1 cellular context compared by ENCODE assay signal in the genomic region with DNA sequence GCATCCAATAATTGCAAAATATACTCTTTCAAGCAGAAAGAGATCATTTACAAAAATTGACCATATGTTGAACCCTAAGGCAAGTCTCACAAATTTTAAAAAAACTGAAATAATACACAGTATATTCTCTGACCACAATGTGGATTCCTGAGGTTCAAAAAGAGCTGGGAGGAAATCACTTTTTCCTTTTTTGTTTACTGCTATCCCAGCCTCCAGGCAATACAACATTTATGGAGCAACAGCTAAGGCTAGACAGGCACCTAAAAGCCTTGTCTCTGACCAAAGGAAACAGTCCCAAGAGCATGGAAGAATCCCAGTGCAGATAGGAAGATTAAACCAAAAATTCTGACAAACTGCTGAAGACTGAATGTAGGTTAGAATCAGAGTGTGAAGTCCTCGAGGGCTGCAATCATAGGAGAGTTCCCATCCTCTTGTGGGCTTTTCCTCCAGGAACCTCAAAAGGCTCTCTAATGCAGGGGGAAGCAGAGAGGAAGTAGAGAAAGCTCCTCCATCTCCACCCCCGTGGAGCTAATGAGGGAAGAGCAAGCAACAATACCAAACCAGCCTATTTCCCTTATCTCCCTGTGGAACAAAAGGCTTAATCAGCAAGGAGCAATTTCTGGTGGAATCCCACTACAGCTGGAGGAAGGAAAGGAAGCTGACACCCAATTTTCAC.
TF ChIP-seq lines count a peak whose summit lies in the region.

No MANE protein-coding gene starts in this region.

TF ChIP-seq in IMR-90, 13 proteins besides CTCF, POLR2A, EP300 and RAD21:
- TF ChIP-seq RFX5 (IDR thresholded peaks at IDR 0.05; ENCODE audit: low read depth, low read length) (no peak), BHLHE40 (IDR thresholded peaks at IDR 0.05; ENCODE audit: low read depth, low read length) (no peak), FOS (IDR thresholded peaks at IDR 0.05; ENCODE audit: low read depth, low read length) (no peak), NFE2L2 (IDR thresholded peaks at IDR 0.05; ENCODE audit: low read depth, low read length) (no peak), MXI1 (IDR thresholded peaks at IDR 0.05; ENCODE audit: borderline replicate concordance, low read depth, low read length) (no peak), RCOR1 (IDR thresholded peaks at IDR 0.05; ENCODE audit: insufficient replicate concordance, low read length) (no peak), SMC3 (IDR thresholded peaks at IDR 0.05; ENCODE audit: low read depth, low read length) (no peak), MAZ (IDR thresholded peaks at IDR 0.05; ENCODE audit: borderline replicate concordance, low read depth, low read length) (no peak), CHD1 (IDR thresholded peaks at IDR 0.05; ENCODE audit: low read depth, low read length) (no peak), CEBPB (IDR thresholded peaks at IDR 0.05; ENCODE audit: low read depth, low read length) (no peak), MAFK (IDR thresholded peaks at IDR 0.05; ENCODE audit: low read depth, low read length) (no peak)
- TF ChIP-seq, protein P1, sequence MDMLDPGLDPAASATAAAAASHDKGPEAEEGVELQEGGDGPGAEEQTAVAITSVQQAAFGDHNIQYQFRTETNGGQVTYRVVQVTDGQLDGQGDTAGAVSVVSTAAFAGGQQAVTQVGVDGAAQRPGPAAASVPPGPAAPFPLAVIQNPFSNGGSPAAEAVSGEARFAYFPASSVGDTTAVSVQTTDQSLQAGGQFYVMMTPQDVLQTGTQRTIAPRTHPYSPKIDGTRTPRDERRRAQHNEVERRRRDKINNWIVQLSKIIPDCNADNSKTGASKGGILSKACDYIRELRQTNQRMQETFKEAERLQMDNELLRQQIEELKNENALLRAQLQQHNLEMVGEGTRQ (IDR thresholded peaks at IDR 0.05; ENCODE audit: low read depth, low read length): no peak
- TF ChIP-seq, protein P2, sequence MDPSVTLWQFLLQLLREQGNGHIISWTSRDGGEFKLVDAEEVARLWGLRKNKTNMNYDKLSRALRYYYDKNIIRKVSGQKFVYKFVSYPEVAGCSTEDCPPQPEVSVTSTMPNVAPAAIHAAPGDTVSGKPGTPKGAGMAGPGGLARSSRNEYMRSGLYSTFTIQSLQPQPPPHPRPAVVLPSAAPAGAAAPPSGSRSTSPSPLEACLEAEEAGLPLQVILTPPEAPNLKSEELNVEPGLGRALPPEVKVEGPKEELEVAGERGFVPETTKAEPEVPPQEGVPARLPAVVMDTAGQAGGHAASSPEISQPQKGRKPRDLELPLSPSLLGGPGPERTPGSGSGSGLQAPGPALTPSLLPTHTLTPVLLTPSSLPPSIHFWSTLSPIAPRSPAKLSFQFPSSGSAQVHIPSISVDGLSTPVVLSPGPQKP (IDR thresholded peaks at IDR 0.05; ENCODE audit: borderline replicate concordance, low read depth, low read length): no peak
